Comparison of ENCODE assay signal across 21 cellular contexts in the genomic region with DNA sequence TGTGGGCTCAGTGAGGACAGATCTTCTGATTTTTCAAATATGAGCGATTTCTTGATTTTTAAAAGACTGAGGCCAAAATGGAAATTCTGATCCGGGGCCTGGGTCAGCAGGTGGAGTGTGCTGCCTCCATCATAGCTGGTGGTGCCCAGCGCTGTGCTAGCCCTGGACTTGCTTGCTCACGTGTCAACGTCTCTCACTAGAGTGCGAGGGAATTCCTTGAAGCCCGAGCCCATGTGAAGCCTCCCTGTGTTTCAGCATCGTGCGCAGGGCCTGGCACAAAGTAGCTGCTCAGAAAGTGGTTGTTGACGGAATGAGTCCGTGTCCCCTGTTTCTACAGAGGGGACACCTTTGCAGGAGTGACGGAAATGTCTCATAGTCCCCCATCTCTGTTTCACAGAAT. TPM values are rescaled to one million over a fixed set of nuclear protein-coding genes. Genes with fewer than 3 reads are reported as not detected.
DNase-seq lines count a peak whose midpoint lies in the region; ATAC-seq, FAIRE-seq and TF ChIP-seq lines count a peak whose summit lies in the region.
"Had no signal": no experiment of that assay in that cellular context is flagged by ENCODE, and none has a peak within 500 bp of the region (broad histone marks: within the 10 kb centered on the region; RNA-seq: fewer than 3 reads in every experiment).

No MANE protein-coding gene starts in this region.

- no peaks in the 10 kb centered on the region for H4K20me1 ChIP-seq in H1 (replicated peaks in 1 of 2; ENCODE audit: control insufficient read depth in 1 of 2, insufficient read depth in 2 of 2, low read length in 2 of 2)
- H4K20me1 ChIP-seq: BLaER1 treated with 17β-estradiol and CSF1 and Interleukin-3, amounts not matched to agents 10 nM and 100 nM had no signal

- no peaks in the 10 kb centered on the region for H3K9me3 ChIP-seq in H1 (ENCODE audit: insufficient read depth in 2 of 2, low read depth in 1 of 2, low read length in 1 of 2)
- H3K9me3 ChIP-seq: BLaER1 treated with 17β-estradiol and CSF1 and Interleukin-3, amounts not matched to agents 10 nM and 100 nM; right atrium auricular region; uterus had no signal

- WGBS in H1 (ENCODE audit: extremely low coverage in 1 of 2, insufficient coverage in 1 of 2, insufficient read length in 1 of 2, insufficient replicate concordance in 2 of 2, low coverage in 1 of 2, low lambda C conversion rate in 2 of 2, missing lambda C conversion rate in 1 of 2), 2 experiments, result 91% methylated on average over 12 of the region's 12 CpGs; no CpG with 5 or more reads in 1 of the 2 experiments

- H2AFZ ChIP-seq in H1 (ENCODE audit: low read length), result no peak overlapping the region

- H3K18ac ChIP-seq in H1 (ENCODE audit: extremely low read depth, low read length), result no peak overlapping the region

- H2AK5ac ChIP-seq in H1 (ENCODE audit: low read depth, low read length), result no peak overlapping the region

- CTCF ChIA-PET in activated CD8-positive, alpha-beta memory T cell treated with anti-CD3 and anti-CD28 coated beads, Interleukin-2, amount 10 ng/mL, durations not matched to agents 7 days and 5 days (lab: Charles Lee), result interaction anchor here (1.1 to 1.7 kb wide), 3 partner anchors 66 to 144 kb away, joined by 3 to 8 read pairs (median 3); no protein-coding TSS in a partner anchor
- CTCF ChIA-PET in H1 (lab: Charles Lee; ENCODE audit: partially characterized antibody), result interaction anchor here (1.3 to 2.5 kb wide), 3 partner anchors 10 to 144 kb away, joined by 3 to 8 read pairs (median 7); no protein-coding TSS in a partner anchor

- H3K27me3 Mint-ChIP-seq in activated CD8-positive, alpha-beta memory T cell treated with anti-CD3 and anti-CD28 coated beads, Interleukin-2, amount 10 ng/mL, durations not matched to agents 7 days and 5 days, result no peaks in the 10 kb centered on the region
- H3K27me3 Mint-ChIP-seq in stimulated activated naive B cell treated with anti-CD40 and anti-IgM and Interleukin-4, amounts not matched to agents 10 μg/mL and 1 μg/mL and 100 μg/mL, for 72 hours, result no peaks in the 10 kb centered on the region

- H3K27ac ChIP-seq in VCaP, result 0 out of 2 replicates have a peak overlapping the region, but pooled peaks have one; percentile 62
- no peak overlapping the region for H3K27ac ChIP-seq in H1 (ENCODE audit: low read depth, low read length)
- H3K27ac ChIP-seq: BLaER1 treated with 17β-estradiol and CSF1 and Interleukin-3, amounts not matched to agents 10 nM and 100 nM; cardiac muscle cell; uterus had no signal

- TF ChIP-seq CTCF in VCaP (conservative IDR thresholded peaks at IDR 0.05) (no peak), H1 (IDR thresholded peaks at IDR 0.05; ENCODE audit: control extremely low read depth in 1 of 3, insufficient read depth in 1 of 3, low read depth in 1 of 3, low read length in 3 of 3) (no peak)

- DNase-seq in activated CD8-positive, alpha-beta memory T cell treated with anti-CD3 and anti-CD28 coated beads, Interleukin-2, amount 10 ng/mL, durations not matched to agents 7 days and 5 days, result no peak
- no peak for DNase-seq in activated CD8-positive, alpha-beta memory T cell treated with anti-CD3 and anti-CD28 coated beads for 24 hours
- DNase-seq in H1 (ENCODE audit: low read depth in 1 of 2, low spot score in 2 of 2), result no peak
- no peak for DNase-seq in stimulated activated naive B cell treated with anti-CD40 and anti-IgM and Interleukin-4, amounts not matched to agents 10 μg/mL and 1 μg/mL and 100 μg/mL, for 72 hours
- DNase-seq in erythroblast (lab: John Stamatoyannopoulos, UW), result no peak
- DNase-seq: DMS153; GF-D8; hypothalamus; NCI-H1436 treated with DMSO at 0.1 percent for 48 hours; NCI-H2171 treated with DMSO at 0.1 percent for 48 hours; NCI-H526; stimulated activated CD4-positive, alpha-beta T cell treated with anti-CD3 and anti-CD28 coated beads, Interleukin-12 subunit alpha, Interleukin-12 subunit beta, amount 100 ng/mL, for 4 hours; uterus had no signal

- no peaks in the 10 kb centered on the region for H3K79me2 ChIP-seq in H1 (ENCODE audit: control insufficient read depth in 1 of 2, insufficient read depth in 2 of 2, low read length in 2 of 2)

- no peak for FAIRE-seq in H1 (lab: Jason Lieb, UNC)
- FAIRE-seq: frontal cortex, keratinocyte had no signal

- no peak overlapping the region for H3K4ac ChIP-seq in H1 (replicated peaks; ENCODE audit: insufficient read length, low read depth, low read length)

- H2BK12ac ChIP-seq in H1 (ENCODE audit: low read depth, low read length), result no peak overlapping the region

- TF ChIP-seq POLR2A in H1 (IDR thresholded peaks at IDR 0.05; ENCODE audit: control extremely low read depth in 1 of 2, low read depth in 2 of 2, low read length in 2 of 2) (no peak), erythroblast (IDR thresholded peaks at IDR 0.05; ENCODE audit: low read length) (no peak)

- TF ChIP-seq EP300 in H1 (IDR thresholded peaks at IDR 0.05; ENCODE audit: borderline replicate concordance in 1 of 2, low read depth in 2 of 2, low read length in 2 of 2), result no peak

- H4K91ac ChIP-seq in H1 (replicated peaks; ENCODE audit: insufficient read length, low read length), result no peak overlapping the region

- H3K4me1 ChIP-seq in H1 (replicated peaks in 1 of 4; ENCODE audit: control insufficient read depth in 3 of 4, insufficient read depth in 4 of 4, low read length in 3 of 4), result no peaks in the 10 kb centered on the region
- H3K4me1 ChIP-seq: uterus had no signal

- no peak overlapping the region for H3K9ac ChIP-seq in H1 (replicated peaks in 1 of 4; ENCODE audit: extremely low read depth in 1 of 4, low read depth in 3 of 4, low read length in 3 of 4)
- H3K9ac ChIP-seq: BLaER1 treated with 17β-estradiol and CSF1 and Interleukin-3, amounts not matched to agents 10 nM and 100 nM had no signal

- H3K4me1 Mint-ChIP-seq in activated CD8-positive, alpha-beta memory T cell treated with anti-CD3 and anti-CD28 coated beads, Interleukin-2, amount 10 ng/mL, durations not matched to agents 7 days and 5 days, result peaks cover 66% of the 10 kb centered on the region
- H3K4me1 Mint-ChIP-seq in stimulated activated naive B cell treated with anti-CD40 and anti-IgM and Interleukin-4, amounts not matched to agents 10 μg/mL and 1 μg/mL and 100 μg/mL, for 72 hours, result peaks cover 40 to 66% of the 10 kb centered on the region in 2 donors

- POLR2A ChIA-PET in H1 (lab: Charles Lee; ENCODE audit: partially characterized antibody), result no interaction called here

- H3K23me2 ChIP-seq in H1 (ENCODE audit: low read depth, low read length), result no peaks in the 10 kb centered on the region

- no peak overlapping the region for H3K4me3 Mint-ChIP-seq in activated CD8-positive, alpha-beta memory T cell treated with anti-CD3 and anti-CD28 coated beads, Interleukin-2, amount 10 ng/mL, durations not matched to agents 7 days and 5 days
- no peak overlapping the region for H3K4me3 Mint-ChIP-seq in stimulated activated naive B cell treated with anti-CD40 and anti-IgM and Interleukin-4, amounts not matched to agents 10 μg/mL and 1 μg/mL and 100 μg/mL, for 72 hours

- H4K8ac ChIP-seq in H1 (ENCODE audit: extremely low read depth, insufficient read depth, low read length), result no peak overlapping the region

- H3K79me1 ChIP-seq in H1 (ENCODE audit: low read depth, low read length), result no peaks in the 10 kb centered on the region

- no peak overlapping the region for H3K14ac ChIP-seq in H1 (ENCODE audit: insufficient read length)

- H3K9me3 Mint-ChIP-seq in activated CD8-positive, alpha-beta memory T cell treated with anti-CD3 and anti-CD28 coated beads, Interleukin-2, amount 10 ng/mL, durations not matched to agents 7 days and 5 days (ENCODE audit: low read depth), result no peaks in the 10 kb centered on the region
- no peaks in the 10 kb centered on the region for H3K9me3 Mint-ChIP-seq in stimulated activated naive B cell treated with anti-CD40 and anti-IgM and Interleukin-4, amounts not matched to agents 10 μg/mL and 1 μg/mL and 100 μg/mL, for 72 hours

- H4K5ac ChIP-seq in H1 (ENCODE audit: insufficient read length, low read depth, low read length), result no peak overlapping the region

- no peaks in the 10 kb centered on the region for H3K27me3 ChIP-seq in H1 (replicated peaks in 1 of 4; ENCODE audit: control insufficient read depth in 3 of 4, extremely low read depth in 1 of 4, insufficient read depth in 3 of 4, low read length in 3 of 4)
- H3K27me3 ChIP-seq: cardiac muscle cell, right atrium auricular region, uterus had no signal

- no peak for ATAC-seq in activated CD8-positive, alpha-beta memory T cell treated with anti-CD3 and anti-CD28 coated beads, Interleukin-2, amount 10 ng/mL, durations not matched to agents 7 days and 5 days
- ATAC-seq in stimulated activated naive B cell treated with anti-CD40 and anti-IgM and Interleukin-4, amounts not matched to agents 10 μg/mL and 1 μg/mL and 100 μg/mL, for 72 hours (replicated peaks), result no peak
- ATAC-seq in esophagus mucosa, result no peak
- no peak for ATAC-seq in GM21723 (IDR thresholded peaks at IDR 0.05; ENCODE audit: unreplicated experiment)

- H3K36me3 ChIP-seq in H1 (ENCODE audit: control insufficient read depth in 2 of 4, insufficient read depth in 4 of 4, low read length in 3 of 4), result no peaks in the 10 kb centered on the region; a peak in 1 of 8 replicates
- H3K36me3 ChIP-seq: BLaER1 treated with 17β-estradiol and CSF1 and Interleukin-3, amounts not matched to agents 10 nM and 100 nM; cardiac muscle cell; uterus had no signal

- TF ChIP-seq RAD21 in H1 (IDR thresholded peaks at IDR 0.05 in 1 of 2, conservative IDR thresholded peaks at IDR 0.05 in 1 of 2; ENCODE audit: low read depth in 2 of 2, low read length in 2 of 2), result no peak

- no peak overlapping the region for H3K4me2 ChIP-seq in H1 (ENCODE audit: insufficient read depth in 1 of 2, low read depth in 2 of 2, low read length in 2 of 2)

- no peak overlapping the region for H2BK15ac ChIP-seq in H1 (ENCODE audit: low read length)

- H3K36me3 Mint-ChIP-seq in activated CD8-positive, alpha-beta memory T cell treated with anti-CD3 and anti-CD28 coated beads, Interleukin-2, amount 10 ng/mL, durations not matched to agents 7 days and 5 days, result peaks cover 5% of the 10 kb centered on the region
- H3K36me3 Mint-ChIP-seq in stimulated activated naive B cell treated with anti-CD40 and anti-IgM and Interleukin-4, amounts not matched to agents 10 μg/mL and 1 μg/mL and 100 μg/mL, for 72 hours, result no peaks in the 10 kb centered on the region

- no peak overlapping the region for H3K23ac ChIP-seq in H1 (ENCODE audit: insufficient read length)

- H2BK120ac ChIP-seq in H1 (replicated peaks; ENCODE audit: low read depth, low read length), result no peak overlapping the region

- no peak overlapping the region for H2BK20ac ChIP-seq in H1 (ENCODE audit: low read length)

- peak overlapping the region; percentile 40 for H3K27ac Mint-ChIP-seq in activated CD8-positive, alpha-beta memory T cell treated with anti-CD3 and anti-CD28 coated beads, Interleukin-2, amount 10 ng/mL, durations not matched to agents 7 days and 5 days
- peak overlapping the region; percentile 62 for H3K27ac Mint-ChIP-seq in stimulated activated naive B cell treated with anti-CD40 and anti-IgM and Interleukin-4, amounts not matched to agents 10 μg/mL and 1 μg/mL and 100 μg/mL, for 72 hours

- H3K56ac ChIP-seq in H1 (replicated peaks; ENCODE audit: insufficient read length, low read depth, low read length), result no peak overlapping the region

- H2BK5ac ChIP-seq in H1 (ENCODE audit: low read depth, low read length), result peak overlapping the region; percentile 9; the same call in 1 of the 2 replicates

- H3K4me3 ChIP-seq in H1 (ENCODE audit: extremely low read depth in 1 of 4, insufficient read depth in 2 of 4, low read depth in 3 of 4, low read length in 4 of 4), result no peak overlapping the region
- H3K4me3 ChIP-seq: BLaER1 treated with 17β-estradiol and CSF1 and Interleukin-3, amounts not matched to agents 10 nM and 100 nM; cardiac muscle cell; right atrium auricular region; uterus had no signal

RNA-seq across cellular contexts. Expression of a gene that starts 50.5 kb away (rescaled TPM):
- 10 to 100 TPM; 57.1 to 76.4 TPM for total RNA-seq in activated CD8-positive, alpha-beta memory T cell treated with anti-CD3 and anti-CD28 coated beads, Interleukin-2, amount 10 ng/mL, durations not matched to agents 7 days and 5 days
- total RNA-seq in H1 (2021; fragmentation: NEBNext Ultra II Directional; extraction: Animal tissue kit (Norgen Biotek cat#: 25700)), result 18.2 TPM in 2 replicates
- polyA plus RNA-seq in H1 (2011; rRNA removed), result 12.6 and 15.1 TPM in 2 replicates
- polyA plus RNA-seq in H1 (2011; cell fraction: cytosol; rRNA removed), result 19.4 TPM
- 23.9 TPM for polyA plus RNA-seq in H1 (2011; cell fraction: nucleus; rRNA removed)
- 17.7 to 20.9 TPM (median 18.5 TPM) in 4 replicates for polyA plus RNA-seq in H1 (2012, experiment 1 of 2)
- polyA plus RNA-seq in H1 (2012, experiment 2 of 2), result 19.6 TPM
- polyA plus RNA-seq in H1 (2013, experiment 1 of 2), result 11.8 TPM
- polyA plus RNA-seq in H1 (2013, experiment 2 of 2), result 13.7 TPM
- 21.1 and 22.2 TPM in 2 replicates for polyA minus RNA-seq in H1 (2011; rRNA and poly(A)+ RNA removed)
- polyA minus RNA-seq in H1 (2011; cell fraction: cytosol; rRNA and poly(A)+ RNA removed), result 13.9 TPM
- 42.0 TPM for polyA minus RNA-seq in H1 (2011; cell fraction: nucleus; rRNA and poly(A)+ RNA removed)
- total RNA-seq in esophagus mucosa, result 22.8 TPM
